15 cellular contexts compared by ENCODE assay signal in the genomic region with DNA sequence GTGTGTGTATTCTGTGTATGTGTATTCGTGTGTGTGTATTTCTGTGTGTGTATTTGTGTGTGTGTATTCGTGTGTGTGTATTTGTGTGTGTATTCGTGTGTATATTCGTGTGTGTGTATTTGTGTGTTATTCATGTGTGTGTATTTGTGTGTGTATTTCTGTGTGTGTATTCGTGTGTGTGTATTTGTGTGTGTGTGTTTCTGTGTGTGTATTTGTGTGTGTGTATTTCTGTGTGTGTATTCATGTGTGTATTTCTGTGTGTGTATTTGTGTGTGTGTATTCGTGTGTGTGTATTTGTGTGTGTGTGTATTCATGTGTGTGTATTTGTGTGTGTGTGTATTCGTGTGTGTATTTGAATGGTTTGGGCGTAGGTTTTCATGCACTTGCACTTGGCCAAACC.
DNase-seq lines count a peak whose midpoint lies in the region; ATAC-seq, FAIRE-seq and TF ChIP-seq lines count a peak whose summit lies in the region.
"Had no signal": no experiment of that assay in that cellular context is flagged by ENCODE, and none has a peak within 500 bp of the region (broad histone marks: within the 10 kb centered on the region; RNA-seq: fewer than 3 reads in every experiment).

No MANE protein-coding gene starts in this region.

- TF ChIP-seq CTCF in HepG2 (CRISPR knock-in tag; IDR thresholded peaks at IDR 0.05) (no peak), right lobe of liver (IDR thresholded peaks at IDR 0.05) (no peak), astrocyte (IDR thresholded peaks at IDR 0.05; ENCODE audit: insufficient read depth, low read depth, low read length) (no peak), H1 (IDR thresholded peaks at IDR 0.05; ENCODE audit: control extremely low read depth in 1 of 3, insufficient read depth in 1 of 3, low read depth in 1 of 3, low read length in 3 of 3) (no peak), RWPE1 (conservative IDR thresholded peaks at IDR 0.05; ENCODE audit: low read depth) (no peak)

- peak; percentile 43 for FAIRE-seq in HepG2 (lab: Jason Lieb, UNC)
- peak; percentile 80 for FAIRE-seq in astrocyte (lab: Jason Lieb, UNC)
- FAIRE-seq in H1 (lab: Jason Lieb, UNC), result peak; percentile 70
- FAIRE-seq: D721Med had no signal

- peaks cover 12% of the 10 kb centered on the region for H3K4me1 Mint-ChIP-seq in astrocyte (ENCODE audit: low read depth, unreplicated experiment)
- H3K4me1 Mint-ChIP-seq: CD14-positive monocyte had no signal

- no peak overlapping the region for H3K4me3 Mint-ChIP-seq in astrocyte (ENCODE audit: unreplicated experiment)
- H3K4me3 Mint-ChIP-seq: CD14-positive monocyte; CD8-positive, alpha-beta T cell had no signal

- H3K4me3 ChIP-seq in HepG2 (replicated peaks in 1 of 3; ENCODE audit: insufficient read depth in 1 of 3, low read depth in 2 of 3, low read length in 3 of 3), result no peak overlapping the region
- H3K4me3 ChIP-seq in right lobe of liver, result no peak overlapping the region
- H3K4me3 ChIP-seq in astrocyte (ENCODE audit: insufficient read depth, low read depth, low read length), result no peak overlapping the region
- no peak overlapping the region for H3K4me3 ChIP-seq in H1 (ENCODE audit: extremely low read depth in 1 of 4, insufficient read depth in 2 of 4, low read depth in 3 of 4, low read length in 4 of 4)

- POLR2A ChIA-PET in HepG2 (lab: Yijun Ruan, JAX) (no interaction called here), H1 (lab: Charles Lee; ENCODE audit: partially characterized antibody) (no interaction called here), RWPE1 (lab: Yijun Ruan, JAX; ENCODE audit: low non-redundant PET) (no interaction called here)

- no peaks in the 10 kb centered on the region for H3K79me1 ChIP-seq in H1 (ENCODE audit: low read depth, low read length)

- no peak for TF ChIP-seq RAD21 in HepG2 (CRISPR knock-in tag; IDR thresholded peaks at IDR 0.05)
- no peak for TF ChIP-seq RAD21 in H1 (IDR thresholded peaks at IDR 0.05 in 1 of 2, conservative IDR thresholded peaks at IDR 0.05 in 1 of 2; ENCODE audit: low read depth in 2 of 2, low read length in 2 of 2)

- H3K27ac ChIP-seq in HepG2 (ENCODE audit: extremely low read length, insufficient read depth, low read length), result no peak overlapping the region
- H3K27ac ChIP-seq in right lobe of liver, result no peak overlapping the region
- H3K27ac ChIP-seq in astrocyte (ENCODE audit: low read depth, low read length), result no peak overlapping the region
- no peak overlapping the region for H3K27ac ChIP-seq in H1 (ENCODE audit: low read depth, low read length)
- no peak overlapping the region for H3K27ac ChIP-seq in RWPE1
- H3K27ac ChIP-seq: 22Rv1 had no signal

- H3K4me1 ChIP-seq in HepG2 (ENCODE audit: insufficient read depth, low read length) (no peaks in the 10 kb centered on the region), right lobe of liver (no peaks in the 10 kb centered on the region), astrocyte (ENCODE audit: insufficient read depth, low read length) (peaks cover 5% of the 10 kb centered on the region), H1 (replicated peaks in 1 of 4; ENCODE audit: control insufficient read depth in 3 of 4, insufficient read depth in 4 of 4, low read length in 3 of 4) (peaks cover 0 to 6% (median 0%) of the 10 kb centered on the region in 4 experiments; a peak in 3 of 7 replicates)

- no peak overlapping the region for H3K9ac ChIP-seq in HepG2 (ENCODE audit: insufficient read depth, low read depth, low read length)
- H3K9ac ChIP-seq in astrocyte (ENCODE audit: low read length), result no peak overlapping the region
- no peak overlapping the region for H3K9ac ChIP-seq in H1 (replicated peaks in 1 of 4; ENCODE audit: extremely low read depth in 1 of 4, low read depth in 3 of 4, low read length in 3 of 4)

- H3K36me3 ChIP-seq in HepG2 (replicated peaks in 1 of 2; ENCODE audit: control insufficient read depth in 1 of 2, insufficient read depth in 2 of 2, low read length in 2 of 2) (no peaks in the 10 kb centered on the region), right lobe of liver (no peaks in the 10 kb centered on the region), astrocyte (ENCODE audit: insufficient read depth, low read length) (no peaks in the 10 kb centered on the region), H1 (ENCODE audit: control insufficient read depth in 2 of 4, insufficient read depth in 4 of 4, low read length in 3 of 4) (no peaks in the 10 kb centered on the region)

- CTCF ChIA-PET in HepG2 (lab: Yijun Ruan, JAX; ENCODE audit: low intra/inter-chr PET ratio, low total read pairs) (no interaction called here), H1 (lab: Charles Lee; ENCODE audit: partially characterized antibody) (no interaction called here), RWPE1 (lab: Yijun Ruan, JAX) (no interaction called here)

- ATAC-seq in HepG2 (no peak), right lobe of liver (no peak)
- ATAC-seq: CD8-positive, alpha-beta T cell had no signal

- peaks cover 4% of the 10 kb centered on the region for H3K27me3 Mint-ChIP-seq in astrocyte (ENCODE audit: low read depth, unreplicated experiment)

- no peak overlapping the region for H2BK5ac ChIP-seq in H1 (ENCODE audit: low read depth, low read length)

- H3K23ac ChIP-seq in H1 (ENCODE audit: insufficient read length), result peak overlapping the region; percentile 54

- H2AFZ ChIP-seq in HepG2 (ENCODE audit: low read length) (no peak overlapping the region), astrocyte (ENCODE audit: low read depth, low read length) (no peak overlapping the region), H1 (ENCODE audit: low read length) (no peak overlapping the region)

- H2BK20ac ChIP-seq in H1 (ENCODE audit: low read length), result no peak overlapping the region

- BruUV-seq in HepG2 (replicated peaks; lab: Mats Ljungman, UMichigan), result no TSS peak

- H3K23me2 ChIP-seq in H1 (ENCODE audit: low read depth, low read length), result peaks cover 5% of the 10 kb centered on the region; the same call in 1 of the 2 replicates

- H3K9me3 ChIP-seq in HepG2 (ENCODE audit: low read length), result no peaks in the 10 kb centered on the region
- no peaks in the 10 kb centered on the region for H3K9me3 ChIP-seq in right lobe of liver
- H3K9me3 ChIP-seq in astrocyte (ENCODE audit: insufficient read depth, low read depth, low read length), result peaks cover 3% of the 10 kb centered on the region
- H3K9me3 ChIP-seq in H1 (ENCODE audit: insufficient read depth in 2 of 2, low read depth in 1 of 2, low read length in 1 of 2), result no peaks in the 10 kb centered on the region

- H2BK12ac ChIP-seq in H1 (ENCODE audit: low read depth, low read length), result no peak overlapping the region

- H4K91ac ChIP-seq in H1 (replicated peaks; ENCODE audit: insufficient read length, low read length), result no peak overlapping the region

- intact Hi-C loops in HepG2 (cut with micrococcal nuclease; ENCODE audit: unreplicated experiment) (no loop called here), right lobe of liver (cut with DNase I) (no loop called here)

- no peak overlapping the region for H3K18ac ChIP-seq in H1 (ENCODE audit: extremely low read depth, low read length)

- 17% methylated on average over 8 of the region's 8 CpGs for WGBS in HepG2 (ENCODE audit: low lambda C conversion rate)
- 45% methylated on average over 8 of the region's 8 CpGs for WGBS in right lobe of liver (ENCODE audit: insufficient coverage, low coverage, low lambda C conversion rate, missing lambda C conversion rate)
- 71% methylated on average over 8 of the region's 8 CpGs; no CpG with 5 or more reads in 1 of the 2 experiments for WGBS in H1 (ENCODE audit: extremely low coverage in 1 of 2, insufficient coverage in 1 of 2, insufficient read length in 1 of 2, insufficient replicate concordance in 2 of 2, low coverage in 1 of 2, low lambda C conversion rate in 2 of 2, missing lambda C conversion rate in 1 of 2), 2 experiments

- H4K5ac ChIP-seq in H1 (ENCODE audit: insufficient read length, low read depth, low read length), result no peak overlapping the region

- H3K56ac ChIP-seq in H1 (replicated peaks; ENCODE audit: insufficient read length, low read depth, low read length), result peak overlapping the region; percentile 87

- H3K9me3 Mint-ChIP-seq in astrocyte (ENCODE audit: unreplicated experiment), result no peaks in the 10 kb centered on the region
- H3K9me3 Mint-ChIP-seq: CD8-positive, alpha-beta T cell had no signal

- H3K4me2 ChIP-seq in HepG2 (ENCODE audit: low read depth, low read length) (no peak overlapping the region), astrocyte (ENCODE audit: low read length) (no peak overlapping the region), H1 (ENCODE audit: insufficient read depth in 1 of 2, low read depth in 2 of 2, low read length in 2 of 2) (no peak overlapping the region)

- no peak overlapping the region for H3K14ac ChIP-seq in H1 (ENCODE audit: insufficient read length)

- H2BK15ac ChIP-seq in H1 (ENCODE audit: low read length), result 0 out of 2 replicates have a peak overlapping the region, but pooled peaks have one; percentile 14

- no peaks in the 10 kb centered on the region for H3K36me3 Mint-ChIP-seq in astrocyte (ENCODE audit: low read depth, unreplicated experiment)
- H3K36me3 Mint-ChIP-seq: CD14-positive monocyte; CD8-positive, alpha-beta T cell had no signal

- no peak for TF ChIP-seq POLR2A in HepG2 (IDR thresholded peaks at IDR 0.05; ENCODE audit: insufficient read depth in 1 of 2, low read depth in 2 of 2, low read length in 2 of 2)
- TF ChIP-seq POLR2A in right lobe of liver (IDR thresholded peaks at IDR 0.05), result no peak
- TF ChIP-seq POLR2A in H1 (IDR thresholded peaks at IDR 0.05; ENCODE audit: control extremely low read depth in 1 of 2, low read depth in 2 of 2, low read length in 2 of 2), result no peak

- no peak for TF ChIP-seq EP300 in HepG2 (IDR thresholded peaks at IDR 0.05; ENCODE audit: low read depth in 2 of 2, low read length in 2 of 2)
- no peak for TF ChIP-seq EP300 in HepG2 (CRISPR knock-in tag; IDR thresholded peaks at IDR 0.05; ENCODE audit: borderline replicate concordance)
- TF ChIP-seq EP300 in H1 (IDR thresholded peaks at IDR 0.05; ENCODE audit: borderline replicate concordance in 1 of 2, low read depth in 2 of 2, low read length in 2 of 2), result no peak

- no peak overlapping the region for H3K4ac ChIP-seq in H1 (replicated peaks; ENCODE audit: insufficient read length, low read depth, low read length)

- H3K27ac Mint-ChIP-seq in astrocyte (ENCODE audit: unreplicated experiment), result no peak overlapping the region
- H3K27ac Mint-ChIP-seq: CD14-positive monocyte; CD8-positive, alpha-beta T cell had no signal

- DNase-seq in HepG2 (ENCODE audit: low spot score), result no peak
- no peak for DNase-seq in right lobe of liver
- DNase-seq in astrocyte (ENCODE audit: low read depth), result no peak
- no peak for DNase-seq in H1 (ENCODE audit: low read depth in 1 of 2, low spot score in 2 of 2)
- no peak for DNase-seq in NCI-H1417 (lab: John Stamatoyannopoulos, UW)
- DNase-seq in KBM-7, result no peak
- DNase-seq in middle frontal gyrus (ENCODE audit: extremely low spot score, low spot score), result no peak
- DNase-seq in RWPE1 (ENCODE audit: low spot score), result no peak
- DNase-seq: CD8-positive, alpha-beta T cell; DND-41; GDM1; H7 had no signal

- H4K8ac ChIP-seq in H1 (ENCODE audit: extremely low read depth, insufficient read depth, low read length), result no peak overlapping the region

- H3K79me2 ChIP-seq in HepG2 (ENCODE audit: insufficient read depth, low read length), result no peaks in the 10 kb centered on the region
- no peaks in the 10 kb centered on the region for H3K79me2 ChIP-seq in astrocyte (ENCODE audit: insufficient read depth, low read length)
- H3K79me2 ChIP-seq in H1 (ENCODE audit: control insufficient read depth in 1 of 2, insufficient read depth in 2 of 2, low read length in 2 of 2), result no peaks in the 10 kb centered on the region

- in situ Hi-C loops in HepG2 (cut with HindIII; ENCODE audit: extremely low pct_ligation_motif_present, low pct_unique_long_range_greater_than_20kb) (no loop called here), KBM-7 (cut with MboI; ENCODE audit: low pct_unique_long_range_greater_than_20kb, low sequenced_read_pairs) (no loop called here)

- peak overlapping the region; percentile 56; the same call in 1 of the 2 replicates for H2AK5ac ChIP-seq in H1 (ENCODE audit: low read depth, low read length)

- H3K27me3 ChIP-seq in HepG2 (ENCODE audit: control insufficient read depth in 1 of 2, insufficient read depth in 2 of 2, low read length in 2 of 2) (no peaks in the 10 kb centered on the region; a peak in 1 of 5 replicates), right lobe of liver (no peaks in the 10 kb centered on the region), astrocyte (ENCODE audit: insufficient read depth, low read length) (peaks cover 29% of the 10 kb centered on the region), H1 (replicated peaks in 1 of 4; ENCODE audit: control insufficient read depth in 3 of 4, extremely low read depth in 1 of 4, insufficient read depth in 3 of 4, low read length in 3 of 4) (peaks cover 6 to 20% (median 14%) of the 10 kb centered on the region in 4 experiments)

- no peaks in the 10 kb centered on the region for H4K20me1 ChIP-seq in HepG2 (ENCODE audit: insufficient read depth, low read length)
- no peaks in the 10 kb centered on the region for H4K20me1 ChIP-seq in astrocyte (ENCODE audit: insufficient read depth, low read length)
- peaks cover 0 to 2% of the 10 kb centered on the region in 2 experiments for H4K20me1 ChIP-seq in H1 (replicated peaks in 1 of 2; ENCODE audit: control insufficient read depth in 1 of 2, insufficient read depth in 2 of 2, low read length in 2 of 2)

- no peak overlapping the region for H2BK120ac ChIP-seq in H1 (replicated peaks; ENCODE audit: low read depth, low read length)
